14 cellular contexts compared by ENCODE assay signal in the genomic region with DNA sequence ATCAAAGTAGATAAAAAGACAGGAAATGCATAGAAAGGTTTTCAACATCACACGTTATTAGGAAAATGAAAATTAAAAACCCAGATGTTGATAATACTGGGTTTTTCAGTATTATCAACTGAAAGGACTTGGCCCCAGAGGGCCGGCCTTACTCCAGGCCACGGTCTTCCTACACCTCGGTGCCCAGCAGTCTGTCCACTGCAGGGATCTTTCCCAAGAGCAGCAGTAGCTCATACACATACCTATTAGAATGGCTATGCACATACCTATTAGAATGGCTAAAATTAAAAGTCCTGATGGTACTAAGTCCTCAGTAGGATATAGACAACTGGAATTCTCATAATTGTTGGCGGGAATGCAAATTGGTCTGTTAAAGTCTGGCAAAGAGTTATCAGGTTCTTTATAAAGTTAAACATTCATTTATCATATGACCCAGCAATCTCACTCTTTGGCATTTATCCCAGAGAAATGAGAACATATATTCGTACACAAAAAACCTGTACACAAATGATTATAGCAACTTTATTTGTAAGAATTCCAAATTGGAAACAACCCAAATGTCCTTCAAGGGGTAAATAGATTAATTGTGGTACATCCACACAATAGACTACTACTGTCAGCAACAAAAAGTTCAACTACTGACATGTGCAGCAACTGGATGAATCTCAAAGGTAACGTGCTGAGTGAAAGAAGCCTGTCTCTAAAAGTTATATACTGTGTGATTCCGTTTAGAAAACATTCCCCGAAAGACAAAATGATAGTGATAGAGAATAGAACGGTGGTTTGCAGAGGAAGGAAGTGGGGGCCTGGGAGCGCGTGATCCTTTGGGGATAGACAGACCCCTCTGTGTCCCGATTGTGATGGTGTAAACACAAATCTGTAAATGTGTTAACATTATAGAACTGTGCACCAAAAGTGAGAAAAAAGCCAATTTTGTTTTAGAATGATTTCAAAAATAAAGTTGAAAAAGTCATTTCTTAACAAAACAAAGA.
DNase-seq lines count a peak whose midpoint lies in the region; ATAC-seq and TF ChIP-seq lines count a peak whose summit lies in the region.
"Had no signal": no experiment of that assay in that cellular context is flagged by ENCODE, and none has a peak within 500 bp of the region (broad histone marks: within the 10 kb centered on the region; RNA-seq: fewer than 3 reads in every experiment).

No MANE protein-coding gene starts in this region.

- H3K27me3 ChIP-seq in SU-DHL-6 (ENCODE audit: low read length) = no peaks in the 10 kb centered on the region
- H3K27me3 ChIP-seq in dorsolateral prefrontal cortex = no peaks in the 10 kb centered on the region
- H3K27me3 ChIP-seq: thyroid gland had no signal

- H4K20me1 ChIP-seq in SU-DHL-6 (ENCODE audit: low read depth, low read length) = no peaks in the 10 kb centered on the region

- H3K79me2 ChIP-seq in SU-DHL-6 (ENCODE audit: insufficient read depth, low read length) = peaks cover 86% of the 10 kb centered on the region

- peaks cover 45% of the 10 kb centered on the region for H3F3A ChIP-seq in SU-DHL-6 (ENCODE audit: insufficient read depth)

- intact Hi-C loops in activated CD8-positive, alpha-beta T cell treated with anti-CD3 and anti-CD28 coated beads for 36 hours (cut with micrococcal nuclease) = no loop called here
- intact Hi-C loops in dorsolateral prefrontal cortex (cut with DNase I) = no loop called here

- CTCF ChIA-PET in activated CD8-positive, alpha-beta T cell treated with anti-CD3 and anti-CD28 coated beads for 36 hours (lab: Charles Lee) = interaction anchor here (1.0 kb wide), 1 partner anchor 30 kb away, joined by 3 read pairs; no protein-coding TSS in a partner anchor
- CTCF ChIA-PET in activated CD8-positive, alpha-beta T cell treated with anti-CD3 and anti-CD28 coated beads, Interleukin-2, amount 10 ng/mL, durations not matched to agents 7 days and 5 days (lab: Charles Lee) = interaction anchor here (0.8 to 1.6 kb wide), 4 partner anchors 9 to 62 kb away, joined by 3 to 6 read pairs (median 4); a partner anchor contains a TSS
- CTCF ChIA-PET in RWPE1 (lab: Yijun Ruan, JAX) = interaction anchor here (0.6 kb wide), 1 partner anchor 37 kb away, joined by 5 read pairs; no protein-coding TSS in a partner anchor

- H3K36me3 ChIP-seq in SU-DHL-6 (ENCODE audit: low read length) = peaks cover 14% of the 10 kb centered on the region
- H3K36me3 ChIP-seq: heart right ventricle, thyroid gland had no signal

- peaks cover 15% of the 10 kb centered on the region for H3K36me3 Mint-ChIP-seq in activated CD8-positive, alpha-beta T cell treated with anti-CD3 and anti-CD28 coated beads for 36 hours (ENCODE audit: low read depth)
- peaks cover 35% of the 10 kb centered on the region for H3K36me3 Mint-ChIP-seq in activated CD8-positive, alpha-beta T cell treated with anti-CD3 and anti-CD28 coated beads, Interleukin-2, amount 10 ng/mL, durations not matched to agents 7 days and 5 days (ENCODE audit: low read depth)

- DNase-seq in activated CD8-positive, alpha-beta T cell treated with anti-CD3 and anti-CD28 coated beads for 36 hours = no peak
- DNase-seq in activated CD8-positive, alpha-beta T cell treated with anti-CD3 and anti-CD28 coated beads, Interleukin-2, amount 10 ng/mL, durations not matched to agents 7 days and 5 days = no peak
- DNase-seq in fibroblast of the aortic adventitia (ENCODE audit: low read depth) (peak; percentile 16), retinal pigment epithelial cell (ENCODE audit: low read depth) (peak; percentile 8), RWPE1 (ENCODE audit: low spot score) (no peak), dorsolateral prefrontal cortex (no peak)
- DNase-seq: ACHN, heart right ventricle, NCI-H1436, NCI-H446 treated with DMSO at 0.1 percent for 48 hours, thyroid gland had no signal

- no peak overlapping the region for H3K9ac ChIP-seq in SU-DHL-6 (ENCODE audit: low read length)
- H3K9ac ChIP-seq: KMS-11 had no signal

- no peak for TF ChIP-seq CTCF in activated CD8-positive, alpha-beta T cell treated with anti-CD3 and anti-CD28 coated beads for 36 hours (IDR thresholded peaks at IDR 0.05)
- TF ChIP-seq CTCF in SU-DHL-6 (IDR thresholded peaks at IDR 0.05; ENCODE audit: insufficient read depth, low read length, poor library complexity, severe bottlenecking) = no peak
- no peak for TF ChIP-seq CTCF in fibroblast of the aortic adventitia (IDR thresholded peaks at IDR 0.05; ENCODE audit: insufficient read depth, low read length)
- TF ChIP-seq CTCF in retinal pigment epithelial cell (conservative IDR thresholded peaks at IDR 0.05; ENCODE audit: low read depth, low read length) = no peak
- TF ChIP-seq CTCF in RWPE1 (conservative IDR thresholded peaks at IDR 0.05; ENCODE audit: low read depth) = no peak
- no peak for TF ChIP-seq CTCF in dorsolateral prefrontal cortex (IDR thresholded peaks at IDR 0.05 in 54 of 56, conservative IDR thresholded peaks at IDR 0.05 in 2 of 56; ENCODE audit: low read depth in 1 of 56, partially characterized antibody in 56 of 56)

- no peak overlapping the region for H3K4me3 ChIP-seq in SU-DHL-6 (ENCODE audit: insufficient read depth, low read length, poor library complexity, severe bottlenecking)
- no peak overlapping the region for H3K4me3 ChIP-seq in fibroblast of the aortic adventitia (ENCODE audit: low read depth, low read length)
- no peak overlapping the region for H3K4me3 ChIP-seq in retinal pigment epithelial cell (ENCODE audit: low read length)
- no peak overlapping the region for H3K4me3 ChIP-seq in dorsolateral prefrontal cortex
- H3K4me3 ChIP-seq: heart right ventricle, thyroid gland had no signal

- H3K4me3 Mint-ChIP-seq in activated CD8-positive, alpha-beta T cell treated with anti-CD3 and anti-CD28 coated beads for 36 hours = no peak overlapping the region
- H3K4me3 Mint-ChIP-seq in activated CD8-positive, alpha-beta T cell treated with anti-CD3 and anti-CD28 coated beads, Interleukin-2, amount 10 ng/mL, durations not matched to agents 7 days and 5 days = no peak overlapping the region

- POLR2A ChIA-PET in activated CD8-positive, alpha-beta T cell treated with anti-CD3 and anti-CD28 coated beads for 36 hours (lab: Charles Lee) = interaction anchor here (1.4 kb wide), 1 partner anchor 11 kb away, joined by 5 read pairs; no protein-coding TSS in a partner anchor
- POLR2A ChIA-PET in activated CD8-positive, alpha-beta T cell treated with anti-CD3 and anti-CD28 coated beads, Interleukin-2, amount 10 ng/mL, durations not matched to agents 7 days and 5 days (lab: Charles Lee) = no interaction called here
- POLR2A ChIA-PET in RWPE1 (lab: Yijun Ruan, JAX; ENCODE audit: low non-redundant PET) = no interaction called here

- no peaks in the 10 kb centered on the region for H3K9me2 ChIP-seq in SU-DHL-6 (replicated peaks; ENCODE audit: insufficient read depth, low read length)

- no peaks in the 10 kb centered on the region for H3K27me3 Mint-ChIP-seq in activated CD8-positive, alpha-beta T cell treated with anti-CD3 and anti-CD28 coated beads for 36 hours
- no peaks in the 10 kb centered on the region for H3K27me3 Mint-ChIP-seq in activated CD8-positive, alpha-beta T cell treated with anti-CD3 and anti-CD28 coated beads, Interleukin-2, amount 10 ng/mL, durations not matched to agents 7 days and 5 days (ENCODE audit: low read depth)

- H3K9me3 ChIP-seq in SU-DHL-6 (ENCODE audit: insufficient read depth, low read length) = no peaks in the 10 kb centered on the region
- H3K9me3 ChIP-seq: thyroid gland had no signal

- H2AFZ ChIP-seq in SU-DHL-6 (ENCODE audit: low read depth, low read length, severe bottlenecking) = no peak overlapping the region

- peak overlapping the region; percentile 61 for H3K27ac ChIP-seq in SU-DHL-6 (ENCODE audit: low read depth, low read length)
- no peak overlapping the region for H3K27ac ChIP-seq in RWPE1
- H3K27ac ChIP-seq in dorsolateral prefrontal cortex = no peak overlapping the region
- H3K27ac ChIP-seq: heart right ventricle, KMS-11, thyroid gland had no signal

- H3K9me3 Mint-ChIP-seq in activated CD8-positive, alpha-beta T cell treated with anti-CD3 and anti-CD28 coated beads for 36 hours = peaks cover 5% of the 10 kb centered on the region
- H3K9me3 Mint-ChIP-seq in activated CD8-positive, alpha-beta T cell treated with anti-CD3 and anti-CD28 coated beads, Interleukin-2, amount 10 ng/mL, durations not matched to agents 7 days and 5 days (ENCODE audit: insufficient read depth) = peaks cover 20% of the 10 kb centered on the region

- no peak for ATAC-seq in activated CD8-positive, alpha-beta T cell treated with anti-CD3 and anti-CD28 coated beads for 36 hours
- ATAC-seq in activated CD8-positive, alpha-beta T cell treated with anti-CD3 and anti-CD28 coated beads, Interleukin-2, amount 10 ng/mL, durations not matched to agents 7 days and 5 days = no peak
- no peak for ATAC-seq in HG03442 (IDR thresholded peaks at IDR 0.05; ENCODE audit: unreplicated experiment)
- ATAC-seq: heart right ventricle had no signal

- H3K27ac Mint-ChIP-seq in activated CD8-positive, alpha-beta T cell treated with anti-CD3 and anti-CD28 coated beads for 36 hours = peak overlapping the region; percentile 4
- H3K27ac Mint-ChIP-seq in activated CD8-positive, alpha-beta T cell treated with anti-CD3 and anti-CD28 coated beads, Interleukin-2, amount 10 ng/mL, durations not matched to agents 7 days and 5 days = no peak overlapping the region

- no peak overlapping the region for H3K4me2 ChIP-seq in SU-DHL-6 (ENCODE audit: low read depth, low read length, poor library complexity, severe bottlenecking)
- H3K4me2 ChIP-seq: KMS-11 had no signal

- H3K4me1 Mint-ChIP-seq in activated CD8-positive, alpha-beta T cell treated with anti-CD3 and anti-CD28 coated beads for 36 hours (ENCODE audit: low read depth) = peaks cover 43% of the 10 kb centered on the region
- peaks cover 72% of the 10 kb centered on the region for H3K4me1 Mint-ChIP-seq in activated CD8-positive, alpha-beta T cell treated with anti-CD3 and anti-CD28 coated beads, Interleukin-2, amount 10 ng/mL, durations not matched to agents 7 days and 5 days (ENCODE audit: low read depth)

Comparison
In these comparisons a context has a peak if more than half of its experiments do, and no peak if none do; other contexts are left out.
1. DNase-seq: peak in fibroblast of the aortic adventitia (single experiment) and retinal pigment epithelial cell (single experiment); none in activated CD8-positive, alpha-beta T cell treated with anti-CD3 and anti-CD28 coated beads for 36 hours (single experiment), activated CD8-positive, alpha-beta T cell treated with anti-CD3 and anti-CD28 coated beads, Interleukin-2, amount 10 ng/mL, durations not matched to agents 7 days and 5 days (single experiment), RWPE1 (single experiment) and dorsolateral prefrontal cortex (0 of 10).